ENCODE assay signal across 30 cellular contexts in the genomic region with DNA sequence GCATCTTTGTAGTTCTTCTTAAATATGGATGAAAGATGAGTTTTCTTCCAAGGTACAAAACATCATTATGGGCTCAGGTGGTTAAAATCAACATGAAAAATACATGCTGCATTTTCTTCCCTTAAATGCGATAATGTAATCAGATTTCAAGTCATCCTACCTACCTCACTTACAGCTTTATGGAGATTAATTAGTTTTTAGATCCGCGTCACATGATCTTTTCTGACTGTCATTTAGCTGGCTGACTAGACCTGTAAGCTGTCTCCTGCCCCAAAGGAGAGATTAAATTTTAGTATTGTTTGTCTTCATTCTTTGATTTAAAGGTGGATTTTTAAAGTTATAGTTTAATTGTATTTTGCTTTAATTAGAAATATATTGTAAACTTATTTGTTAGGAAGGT.
"Had no signal": no experiment of that assay in that cellular context is flagged by ENCODE, and none has a peak within 500 bp of the region (broad histone marks: within the 10 kb centered on the region; RNA-seq: fewer than 3 reads in every experiment).

No MANE protein-coding gene starts in this region.

- ATAC-seq: left lung; lower lobe of right lung; natural killer cell; stimulated activated naive B cell treated with anti-CD40 and anti-IgM and Interleukin-4, amounts not matched to agents 10 μg/mL and 1 μg/mL and 100 μg/mL, for 72 hours had no signal

- H3K9me3 ChIP-seq: left lung, lower lobe of right lung, right atrium auricular region, stomach, thyroid gland, upper lobe of left lung, vagina had no signal

- H3K36me3 ChIP-seq: brain microvascular endothelial cell, left lung, lower lobe of right lung, neural progenitor cell, right atrium auricular region, stomach, thyroid gland, upper lobe of left lung, vagina had no signal

- H3K79me2 ChIP-seq: parathyroid adenoma had no signal

- H3K4me3 ChIP-seq: coronary artery, left lung, lower lobe of right lung, neural progenitor cell, right atrium auricular region, smooth muscle cell, stomach, thyroid gland, upper lobe of left lung, vagina had no signal

- H3K9ac ChIP-seq: neural progenitor cell, parathyroid adenoma had no signal

- H3K4me1 ChIP-seq: left lung, lower lobe of right lung, parathyroid adenoma, thyroid gland, upper lobe of left lung, vagina had no signal

- DNase-seq: activated CD4-positive, alpha-beta memory T cell treated with anti-CD3 and anti-CD28 coated beads for 36 hours; activated CD4-positive, alpha-beta T cell treated with anti-CD3 and anti-CD28 coated beads, Interleukin-2, amount 10 ng/mL, durations not matched to agents 24 days and 14 days; activated CD4-positive, CD25-positive, alpha-beta regulatory T cell treated with anti-CD3 and anti-CD28 coated beads, Interleukin-2, amount 50 U/mL, for 72 hours; activated CD8-positive, alpha-beta memory T cell treated with anti-CD3 and anti-CD28 coated beads, Interleukin-2, amount 50 U/mL, for 4 hours; activated gamma-delta T cell; activated naive CD4-positive, alpha-beta T cell treated with anti-CD3 and anti-CD28 coated beads, Interleukin-2, amount 10 ng/mL, durations not matched to agents 7 days and 5 days; activated T-cell treated with anti-CD3 and anti-CD28 coated beads, Interleukin-2, amount 50 U/mL, for 1 hour; amniotic stem cell; brain microvascular endothelial cell; dorsolateral prefrontal cortex; effector memory CD4-positive, alpha-beta T cell; kidney glomerular epithelial cell; left lung; lower lobe of right lung; mesenchymal stem cell; natural killer cell; occipital lobe; stimulated activated CD4-positive, alpha-beta T cell treated with anti-CD3 and anti-CD28 coated beads, Interleukin-1b, Interleukin-23, amount 100 ng/mL, for 48 hours; stimulated activated naive B cell treated with anti-CD40 and anti-IgM and Interleukin-4, amounts not matched to agents 10 μg/mL and 1 μg/mL and 100 μg/mL, for 72 hours; stomach; thyroid gland; upper lobe of left lung had no signal

- H3K27ac ChIP-seq: brain microvascular endothelial cell, coronary artery, dorsolateral prefrontal cortex, left lung, lower lobe of right lung, neural progenitor cell, parathyroid adenoma, stomach, thyroid gland, upper lobe of left lung, vagina had no signal

- H3K27me3 ChIP-seq: brain microvascular endothelial cell, dorsolateral prefrontal cortex, left lung, neural progenitor cell, right atrium auricular region, stomach, thyroid gland, upper lobe of left lung, vagina had no signal

- FAIRE-seq: astrocyte, frontal cortex had no signal

- H3K4me2 ChIP-seq: neural progenitor cell, smooth muscle cell had no signal

- H2AFZ ChIP-seq: neural progenitor cell, parathyroid adenoma had no signal
